In the genomic region with DNA sequence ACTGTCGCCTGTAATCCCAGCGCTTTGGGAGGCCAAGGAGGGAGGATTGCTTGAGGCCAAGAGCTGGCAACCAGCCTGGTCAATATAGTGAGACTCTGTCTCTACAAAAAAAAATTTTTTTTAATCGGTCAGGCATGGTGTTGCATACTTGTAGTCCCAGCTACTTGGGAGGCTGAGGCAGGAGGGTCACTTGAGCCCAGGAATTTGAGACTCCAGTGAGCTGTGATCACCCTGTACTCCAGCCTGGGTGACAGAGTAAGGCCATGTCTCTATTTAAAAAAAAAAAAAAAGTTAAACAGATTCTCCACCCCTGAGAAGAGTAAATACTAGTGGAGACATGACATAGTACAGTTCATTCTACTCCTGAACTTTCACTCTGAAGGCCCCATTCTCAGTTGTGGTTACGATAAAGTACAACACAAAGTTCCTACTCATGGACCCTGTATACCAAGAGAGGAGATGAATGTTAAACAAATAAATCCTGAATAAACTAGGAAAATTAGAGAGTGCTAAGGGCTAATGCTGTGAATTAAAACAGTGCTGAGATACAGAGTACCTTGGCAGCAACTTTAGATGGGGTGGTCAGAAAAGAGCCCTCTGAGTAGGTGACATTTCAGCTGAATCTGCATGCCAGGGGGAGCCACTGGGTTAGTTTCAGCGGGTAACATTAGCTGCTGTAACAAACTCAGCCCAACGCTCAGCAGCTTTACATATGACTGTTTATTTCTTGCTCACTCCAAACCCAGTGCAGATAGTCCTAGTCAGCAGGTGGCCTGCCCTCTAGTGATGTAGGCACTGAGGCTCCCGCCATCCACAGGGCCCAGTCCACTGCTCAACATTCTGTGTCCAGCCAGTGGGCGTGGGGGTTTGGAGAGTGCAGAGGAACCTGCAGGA, we compare ENCODE assay signal across 13 cellular contexts.
"Had no signal": no experiment of that assay in that cellular context is flagged by ENCODE, and none has a peak within 500 bp of the region (broad histone marks: within the 10 kb centered on the region; RNA-seq: fewer than 3 reads in every experiment).

No MANE protein-coding gene starts in this region.

- H3K4me1 ChIP-seq: suprapubic skin had no signal

- H3K27me3 ChIP-seq: esophagus muscularis mucosa, ovary, sigmoid colon, spleen, suprapubic skin, upper lobe of left lung had no signal

- H3K36me3 Mint-ChIP-seq: activated naive CD8-positive, alpha-beta T cell treated with anti-CD3 and anti-CD28 coated beads for 36 hours had no signal

- H3K27ac ChIP-seq: esophagus muscularis mucosa, ovary, sigmoid colon, spleen, suprapubic skin, upper lobe of left lung had no signal

- H3K36me3 ChIP-seq: ovary had no signal

- H3K27ac Mint-ChIP-seq: activated naive CD8-positive, alpha-beta T cell treated with anti-CD3 and anti-CD28 coated beads for 36 hours; activated T-helper 1 cell treated with anti-CD3 and anti-CD28 coated beads, Interleukin-12 subunit alpha, Interleukin-12 subunit beta, Interleukin-2, Interleukin-4 antibody, amounts not matched to agents 30 ng/mL and 10 ng/mL and 1 ng/mL, durations not matched to agents 14 hours and 24 hours and 36 hours; stimulated activated naive CD8-positive, alpha-beta T cell treated with anti-CD3 and anti-CD28 coated beads, Interleukin-15, Interleukin-2, amounts not matched to agents 100 ng/mL and 50 ng/mL, for 24 hours had no signal

- H3K4me3 ChIP-seq: esophagus muscularis mucosa, ovary, sigmoid colon, spleen, suprapubic skin, upper lobe of left lung had no signal

- H3K9me3 Mint-ChIP-seq: activated naive CD8-positive, alpha-beta T cell treated with anti-CD3 and anti-CD28 coated beads for 36 hours; activated T-helper 1 cell treated with anti-CD3 and anti-CD28 coated beads, Interleukin-12 subunit alpha, Interleukin-12 subunit beta, Interleukin-2, Interleukin-4 antibody, amounts not matched to agents 30 ng/mL and 10 ng/mL and 1 ng/mL, durations not matched to agents 14 hours and 24 hours and 36 hours; stimulated activated naive CD8-positive, alpha-beta T cell treated with anti-CD3 and anti-CD28 coated beads, Interleukin-15, Interleukin-2, amounts not matched to agents 100 ng/mL and 50 ng/mL, for 24 hours had no signal

- ATAC-seq: activated CD4-positive, CD25-positive, alpha-beta regulatory T cell treated with anti-CD3 and anti-CD28 coated beads, Interleukin-2, amount 50 U/mL, for 24 hours had no signal

- H3K4me3 Mint-ChIP-seq: activated naive CD8-positive, alpha-beta T cell treated with anti-CD3 and anti-CD28 coated beads for 36 hours; activated T-helper 1 cell treated with anti-CD3 and anti-CD28 coated beads, Interleukin-12 subunit alpha, Interleukin-12 subunit beta, Interleukin-2, Interleukin-4 antibody, amounts not matched to agents 30 ng/mL and 10 ng/mL and 1 ng/mL, durations not matched to agents 14 hours and 24 hours and 36 hours; stimulated activated naive CD8-positive, alpha-beta T cell treated with anti-CD3 and anti-CD28 coated beads, Interleukin-15, Interleukin-2, amounts not matched to agents 100 ng/mL and 50 ng/mL, for 24 hours had no signal

- H3K9me3 ChIP-seq: esophagus muscularis mucosa, ovary, sigmoid colon, spleen, suprapubic skin, upper lobe of left lung had no signal

- DNase-seq: activated naive CD8-positive, alpha-beta T cell treated with anti-CD3 and anti-CD28 coated beads for 36 hours; hippocampal formation; kidney; ovary; sigmoid colon; spleen; T-helper 9 cell; upper lobe of left lung had no signal
